9 cellular contexts compared by ENCODE assay signal in genomic region chr1:156368889-156369684, GRCh38. TPM values are rescaled to one million over a fixed set of nuclear protein-coding genes. Genes with fewer than 3 reads are reported as not detected.
DNase-seq lines count a peak whose midpoint lies in the region; ATAC-seq and TF ChIP-seq lines count a peak whose summit lies in the region.
"Had no signal": no experiment of that assay in that cellular context is flagged by ENCODE, and none has a peak within 500 bp of the region (broad histone marks: within the 10 kb centered on the region; RNA-seq: fewer than 3 reads in every experiment).

Gene RHBG, plus strand, starts transcription at chr1:156369211. Its CDS starts 39 bp downstream, at chr1:156369250.

- intact Hi-C loops in CD14-positive monocyte (cut with micrococcal nuclease) (no loop called here), left cardiac atrium (cut with DNase I) (no loop called here)
- intact Hi-C loops in activated naive CD4-positive, alpha-beta T cell treated with anti-CD3 and anti-CD28 coated beads for 36 hours (cut with micrococcal nuclease), result no loop called here

- DNase-seq in CD14-positive monocyte (ENCODE audit: low spot score) (peak; percentile 66), left cardiac atrium (peak; percentile 36), retina (peak; percentile 70)
- peak; percentile 25 for DNase-seq in activated naive CD4-positive, alpha-beta T cell treated with anti-CD3 and anti-CD28 coated beads for 36 hours

- H3K9me3 Mint-ChIP-seq in CD14-positive monocyte, result peaks cover 0 to 3% (median 0%) of the 10 kb centered on the region in 7 donors
- H3K9me3 Mint-ChIP-seq in activated naive CD4-positive, alpha-beta T cell treated with anti-CD3 and anti-CD28 coated beads for 36 hours, result no peaks in the 10 kb centered on the region

- H3K27ac Mint-ChIP-seq in CD14-positive monocyte, result peak within 1 kb of the TSS in 3 of 7 donors; percentile 7 to 62 (median 58)
- no peak within 1 kb of the TSS for H3K27ac Mint-ChIP-seq in activated naive CD4-positive, alpha-beta T cell treated with anti-CD3 and anti-CD28 coated beads for 36 hours

- ATAC-seq in left cardiac atrium (peak; percentile 52 to 68), GM21423 (IDR thresholded peaks at IDR 0.05; ENCODE audit: unreplicated experiment) (no peak), HG02885 (IDR thresholded peaks at IDR 0.05; ENCODE audit: poor library complexity, unreplicated experiment) (no peak), HG03565 (IDR thresholded peaks at IDR 0.05; ENCODE audit: unreplicated experiment) (no peak)

- no peak for TF ChIP-seq RAD21 in Ishikawa (IDR thresholded peaks at IDR 0.05; ENCODE audit: low read depth)

- H3K4me1 Mint-ChIP-seq in CD14-positive monocyte, result peaks cover 31% of the 10 kb centered on the region
- H3K4me1 Mint-ChIP-seq in activated naive CD4-positive, alpha-beta T cell treated with anti-CD3 and anti-CD28 coated beads for 36 hours (ENCODE audit: low read depth), result peaks cover 4% of the 10 kb centered on the region

- TF ChIP-seq EP300 in Ishikawa (IDR thresholded peaks at IDR 0.05; ENCODE audit: borderline replicate concordance), result no peak

- H3K27me3 Mint-ChIP-seq in CD14-positive monocyte (ENCODE audit: low read depth in 3 of 3), result peaks cover 26 to 50% (median 35%) of the 10 kb centered on the region in 3 donors
- H3K27me3 Mint-ChIP-seq in activated naive CD4-positive, alpha-beta T cell treated with anti-CD3 and anti-CD28 coated beads for 36 hours (ENCODE audit: low read depth), result peaks cover 30% of the 10 kb centered on the region

- TF ChIP-seq CTCF in CD14-positive monocyte (IDR thresholded peaks at IDR 0.05), result no peak

- peaks cover 0 to 3% of the 10 kb centered on the region in 2 donors for H3K36me3 Mint-ChIP-seq in CD14-positive monocyte
- H3K36me3 Mint-ChIP-seq in activated naive CD4-positive, alpha-beta T cell treated with anti-CD3 and anti-CD28 coated beads for 36 hours (ENCODE audit: low read depth), result no peaks in the 10 kb centered on the region

- peak within 1 kb of the TSS; percentile 79 to 91 for H3K4me3 Mint-ChIP-seq in CD14-positive monocyte
- H3K4me3 Mint-ChIP-seq in activated naive CD4-positive, alpha-beta T cell treated with anti-CD3 and anti-CD28 coated beads for 36 hours, result peak within 1 kb of the TSS; percentile 54

- CTCF ChIA-PET in activated naive CD4-positive, alpha-beta T cell treated with anti-CD3 and anti-CD28 coated beads for 36 hours (lab: Charles Lee), result no interaction called here

TF ChIP-seq in Ishikawa, 13 proteins besides CTCF, POLR2A, EP300 and RAD21:
- no peak for TF ChIP-seq YY1 (IDR thresholded peaks at IDR 0.05; ENCODE audit: low read depth)
- TF ChIP-seq ZBTB7A (IDR thresholded peaks at IDR 0.05; ENCODE audit: low read depth), result peak; percentile 61; the same call in 1 of the 2 replicates

RNA-seq across cellular contexts. Expression of gene RHBG, which starts in this region (rescaled TPM):
- not detected for polyA plus RNA-seq in CD14-positive monocyte
- total RNA-seq in activated naive CD4-positive, alpha-beta T cell treated with anti-CD3 and anti-CD28 coated beads for 36 hours, result not detected
- total RNA-seq in left cardiac atrium, result not detected
- total RNA-seq: glomerular endothelial cell had no signal

Comparison
In these comparisons a context has a peak if more than half of its experiments do, and no peak if none do; other contexts are left out.
1. Peak in DNase-seq in CD14-positive monocyte; RNA of the gene not detected or under 1 TPM.
2. Peak in DNase-seq in activated naive CD4-positive, alpha-beta T cell treated with anti-CD3 and anti-CD28 coated beads for 36 hours; RNA of the gene not detected or under 1 TPM.
3. Peak in DNase-seq and ATAC-seq in left cardiac atrium; RNA of the gene not detected or under 1 TPM.